ENCODE assay signal across 8 cellular contexts in genomic region chr10:75234017-75234682, GRCh38. TPM values are rescaled to one million over a fixed set of nuclear protein-coding genes. Genes with fewer than 3 reads are reported as not detected.
DNase-seq lines count a peak whose midpoint lies in the region; ATAC-seq and TF ChIP-seq lines count a peak whose summit lies in the region.

No MANE protein-coding gene starts in this region.

- peak; percentile 43 for ATAC-seq in HG02571 (IDR thresholded peaks at IDR 0.05; ENCODE audit: unreplicated experiment)

- intact Hi-C loops in vagina (cut with DNase I), result loop anchor here (5.0 to 10.0 kb wide), 2 partner anchors 122 to 969 kb away; partner anchors contain the start of gene SAMD8

- H3K36me3 ChIP-seq in GM06990 (ENCODE audit: control insufficient read depth, insufficient read depth, low read length) (peaks cover 10% of the 10 kb centered on the region), right atrium auricular region (peaks cover 29% of the 10 kb centered on the region), vagina (peaks cover 0 to 26% of the 10 kb centered on the region in 2 donors)

- H3K27me3 ChIP-seq in GM06990 (replicated peaks; ENCODE audit: control insufficient read depth, insufficient read depth, low read length), result no peaks in the 10 kb centered on the region
- no peaks in the 10 kb centered on the region for H3K27me3 ChIP-seq in right atrium auricular region
- no peaks in the 10 kb centered on the region for H3K27me3 ChIP-seq in vagina

- peak overlapping the region; percentile 82 to 87 for H3K27ac ChIP-seq in right atrium auricular region
- H3K27ac ChIP-seq in vagina, result peak overlapping the region; percentile 94

- H3K4me1 ChIP-seq in right atrium auricular region (peaks cover 0 to 32% of the 10 kb centered on the region in 2 donors), vagina (peaks cover 24% of the 10 kb centered on the region)

- H3K4me3 ChIP-seq in GM06990 (replicated peaks; ENCODE audit: low read depth, low read length) (peak overlapping the region; percentile 85), right atrium auricular region (peak overlapping the region; percentile 58 to 84), vagina (peak overlapping the region; percentile 60 to 96)

- DNase-seq in GM06990 (ENCODE audit: extremely low read depth, insufficient read length), result peak; percentile 95
- peak; percentile 82 for DNase-seq in NCI-H1105 (lab: John Stamatoyannopoulos, UW)
- DNase-seq in T-helper 2 cell, result peak; percentile 95 to 99 (median 96)
- peak in 45 of 58 donors; percentile 15 to 77 (median 53) for DNase-seq in anterior cingulate cortex (lab: John Stamatoyannopoulos, UW)
- peak; percentile 91 for DNase-seq in right atrium auricular region (ENCODE audit: low spot score)
- peak; percentile 66 for DNase-seq in putamen (ENCODE audit: low spot score)
- peak in 1 of 2 donors; percentile 96 for DNase-seq in vagina (ENCODE audit: extremely low spot score in 2 of 2)

- TF ChIP-seq CTCF in GM06990 (IDR thresholded peaks at IDR 0.05; ENCODE audit: insufficient read depth, low read length, poor library complexity, severe bottlenecking) (no peak), right atrium auricular region (IDR thresholded peaks at IDR 0.05) (no peak), vagina (IDR thresholded peaks at IDR 0.05) (no peak)

- TF ChIP-seq POLR2A in vagina (IDR thresholded peaks at IDR 0.05), result peak in 1 of 2 donors; percentile 58

- H3K9me3 ChIP-seq in right atrium auricular region (no peaks in the 10 kb centered on the region), vagina (no peaks in the 10 kb centered on the region)

RNA-seq across cellular contexts. Expression of gene COMTD1, which starts 1.6 kb away (rescaled TPM):
- total RNA-seq in right atrium auricular region (10 to 100 TPM; 44.1 to 52.4 TPM), vagina (80.0 TPM)

RNA-seq across cellular contexts. Expression of gene VDAC2, which starts 23.6 kb away (rescaled TPM):
- 100 to 1,000 TPM; 278 to 454 TPM for total RNA-seq in right atrium auricular region
- total RNA-seq in vagina, result 127 TPM
